Comparison of ENCODE assay signal across 27 cellular contexts in the genomic region with DNA sequence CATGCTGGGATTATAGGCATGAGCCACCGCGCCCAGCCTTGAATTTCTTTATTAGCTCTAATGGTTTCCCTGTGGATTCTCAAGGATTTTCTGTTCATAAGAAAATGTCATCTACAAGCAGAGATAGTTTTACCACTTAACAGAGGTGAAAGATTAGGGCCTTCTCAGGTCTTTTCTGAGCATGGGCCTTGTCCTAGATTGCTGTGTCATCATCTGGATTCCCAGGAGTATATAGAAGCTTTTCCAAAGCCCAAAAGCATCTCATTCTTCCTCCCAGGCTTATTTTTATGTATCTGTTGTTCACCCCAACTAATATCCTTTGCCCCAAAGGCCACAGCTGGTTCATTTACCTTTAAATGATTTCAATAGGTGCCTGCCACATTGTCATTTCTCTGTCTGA.
"Had no signal": no experiment of that assay in that cellular context is flagged by ENCODE, and none has a peak within 500 bp of the region (broad histone marks: within the 10 kb centered on the region; RNA-seq: fewer than 3 reads in every experiment).

No MANE protein-coding gene starts in this region.

- DNase-seq: colonic mucosa; cortex of kidney; dermis blood vessel endothelial cell; dorsolateral prefrontal cortex; effector CD4-positive, alpha-beta T cell; effector CD8-positive, alpha-beta T cell; effector memory CD4-positive, alpha-beta T cell; effector memory CD8-positive, alpha-beta T cell; endodermal cell; erythroblast; esophagus squamous epithelium; foreskin fibroblast; foreskin keratinocyte; foreskin melanocyte; gastrocnemius medialis; glutamatergic neuron; head of caudate nucleus; heart left ventricle; heart right ventricle had no signal

- ATAC-seq: effector memory CD8-positive, alpha-beta T cell; esophagus mucosa; foreskin keratinocyte; gastrocnemius medialis; gastroesophageal sphincter; heart left ventricle; heart right ventricle had no signal

- H3K4me1 ChIP-seq: colonic mucosa, esophagus muscularis mucosa, esophagus squamous epithelium, foreskin keratinocyte, gastrocnemius medialis, gastroesophageal sphincter, heart left ventricle, heart right ventricle had no signal

- H3K27me3 ChIP-seq: colonic mucosa, dorsolateral prefrontal cortex, esophagus muscularis mucosa, esophagus squamous epithelium, foreskin keratinocyte, gastrocnemius medialis, gastroesophageal sphincter, heart left ventricle, heart right ventricle had no signal

- H3K4me3 ChIP-seq: colonic mucosa, coronary artery, dorsolateral prefrontal cortex, esophagus muscularis mucosa, esophagus squamous epithelium, gastrocnemius medialis, gastroesophageal sphincter, heart left ventricle, heart right ventricle had no signal

- H3K9me3 ChIP-seq: colonic mucosa, esophagus muscularis mucosa, esophagus squamous epithelium, gastrocnemius medialis, gastroesophageal sphincter had no signal

- H3K27ac ChIP-seq: colonic mucosa, coronary artery, dorsolateral prefrontal cortex, epithelial cell of prostate, esophagus muscularis mucosa, esophagus squamous epithelium, foreskin keratinocyte, gastrocnemius medialis, gastroesophageal sphincter, heart left ventricle, heart right ventricle had no signal

- FAIRE-seq: colon, endometrium, endothelial cell of umbilical vein had no signal

- H3K36me3 ChIP-seq: colonic mucosa, esophagus muscularis mucosa, esophagus squamous epithelium, gastrocnemius medialis, gastroesophageal sphincter, heart left ventricle, heart right ventricle had no signal
